ENCODE assay signal across 18 cellular contexts in genomic region chr13:41981961-41982723, GRCh38. TPM values are rescaled to one million over a fixed set of nuclear protein-coding genes. Genes with fewer than 3 reads are reported as not detected.
DNase-seq lines count a peak whose midpoint lies in the region; ATAC-seq and TF ChIP-seq lines count a peak whose summit lies in the region.
"Had no signal": no experiment of that assay in that cellular context is flagged by ENCODE, and none has a peak within 500 bp of the region (broad histone marks: within the 10 kb centered on the region; RNA-seq: fewer than 3 reads in every experiment).

No MANE protein-coding gene starts in this region.

- H2AFZ ChIP-seq in GM23248 = no peak overlapping the region

- no peaks in the 10 kb centered on the region for H3K27me3 ChIP-seq in GM23248 (replicated peaks; ENCODE audit: insufficient read depth)
- H3K27me3 ChIP-seq: MG63 had no signal

- H3K27me3 Mint-ChIP-seq in activated T-cell treated with anti-CD3 and anti-CD28 coated beads, Interleukin-2, amount 50 U/mL, for 72 hours (ENCODE audit: low read depth) = peaks cover 15% of the 10 kb centered on the region
- H3K27me3 Mint-ChIP-seq: CD4-positive, alpha-beta T cell had no signal

- H3K4me1 Mint-ChIP-seq in activated T-cell treated with anti-CD3 and anti-CD28 coated beads, Interleukin-2, amount 50 U/mL, for 72 hours (ENCODE audit: low read depth) = peaks cover 8% of the 10 kb centered on the region

- H3K36me3 Mint-ChIP-seq in activated T-cell treated with anti-CD3 and anti-CD28 coated beads, Interleukin-2, amount 50 U/mL, for 72 hours (ENCODE audit: insufficient read depth in 2 of 2) = no peaks in the 10 kb centered on the region

- in situ Hi-C loops in GM23248 (cut with MboI) = no loop called here

- no peak overlapping the region for H3K9ac ChIP-seq in GM23248
- H3K9ac ChIP-seq: KMS-11 had no signal

- ATAC-seq in left lobe of liver = peak; percentile 39
- no peak for ATAC-seq in GM18511 (IDR thresholded peaks at IDR 0.05; ENCODE audit: unreplicated experiment)
- no peak for ATAC-seq in activated T-cell treated with anti-CD3 and anti-CD28 coated beads, Interleukin-2, amount 50 U/mL, for 72 hours (replicated peaks in 1 of 2)
- ATAC-seq: A549 had no signal

- no peaks in the 10 kb centered on the region for H3K9me2 ChIP-seq in GM23248 (ENCODE audit: insufficient read depth)

- no peak overlapping the region for H3K27ac Mint-ChIP-seq in activated T-cell treated with anti-CD3 and anti-CD28 coated beads, Interleukin-2, amount 50 U/mL, for 72 hours
- H3K27ac Mint-ChIP-seq: CD4-positive, alpha-beta T cell; HFFc6 had no signal

- H3K9me3 Mint-ChIP-seq in activated T-cell treated with anti-CD3 and anti-CD28 coated beads, Interleukin-2, amount 50 U/mL, for 72 hours = peaks cover 0 to under 1% of the 10 kb centered on the region in 2 donors
- H3K9me3 Mint-ChIP-seq: CD4-positive, alpha-beta T cell; HFFc6 had no signal

- H3K4me3 Mint-ChIP-seq in activated T-cell treated with anti-CD3 and anti-CD28 coated beads, Interleukin-2, amount 50 U/mL, for 72 hours = no peak overlapping the region
- H3K4me3 Mint-ChIP-seq: CD4-positive, alpha-beta T cell; HFFc6 had no signal

- WGBS in GM23248 (ENCODE audit: low coverage in 1 of 2, low lambda C conversion rate in 2 of 2, missing lambda C conversion rate in 2 of 2), 2 experiments = 86 to 87% methylated on average over 4 of the region's 4 CpGs

- no peak overlapping the region for H3K27ac ChIP-seq in GM23248
- H3K27ac ChIP-seq: A549, KMS-11 had no signal

- no peaks in the 10 kb centered on the region for H3K9me3 ChIP-seq in GM23248 (ENCODE audit: low read depth)
- H3K9me3 ChIP-seq: A549, MG63 had no signal

- no peak overlapping the region for H3K4me2 ChIP-seq in GM23248 (ENCODE audit: unreplicated experiment)
- H3K4me2 ChIP-seq: A549, KMS-11 had no signal

- no peaks in the 10 kb centered on the region for H3K36me3 ChIP-seq in GM23248 (ENCODE audit: low read depth)
- H3K36me3 ChIP-seq: MG63 had no signal

- DNase-seq in GM23248 = peak; percentile 2
- DNase-seq in M059J (ENCODE audit: low read depth) = peak; percentile 48
- peak; percentile 81 for DNase-seq in epithelial cell of esophagus (ENCODE audit: low read depth)
- DNase-seq in left lobe of liver (ENCODE audit: low spot score) = no peak
- DNase-seq in NCI-H510A (lab: John Stamatoyannopoulos, UW) = no peak
- DNase-seq in hypothalamus (lab: John Stamatoyannopoulos, UW) = no peak
- DNase-seq in activated T-cell treated with anti-CD3 and anti-CD28 coated beads, Interleukin-2, amount 50 U/mL, for 72 hours = no peak
- DNase-seq: CD4-positive, alpha-beta T cell; HFFc6; MG63; NCI-H1105; NCI-H1694; NCI-H510A treated with DMSO at 0.1 percent for 48 hours; NCI-H774; RPMI8226 had no signal

- TF ChIP-seq CTCF in epithelial cell of esophagus (IDR thresholded peaks at IDR 0.05; ENCODE audit: insufficient read depth, low read depth, low read length, missing control alignments) = no peak

- H3F3A ChIP-seq in GM23248 (ENCODE audit: insufficient read depth) = peaks cover 17% of the 10 kb centered on the region

- H4K20me1 ChIP-seq in GM23248 (ENCODE audit: insufficient read depth) = no peaks in the 10 kb centered on the region

- peaks cover 11% of the 10 kb centered on the region for H3K4me1 ChIP-seq in GM23248 (ENCODE audit: insufficient read depth)

- H3K4me3 ChIP-seq in GM23248 (no peak overlapping the region), epithelial cell of esophagus (ENCODE audit: low read length) (no peak overlapping the region)
- H3K4me3 ChIP-seq: A549, MG63 had no signal

- no peaks in the 10 kb centered on the region for H3K79me2 ChIP-seq in GM23248 (ENCODE audit: insufficient read depth)

RNA-seq across cellular contexts. Expression of gene VWA8, which starts 21.2 kb away (rescaled TPM):
- total RNA-seq in GM23248 (2014; rRNA removed; shearing (Covaris generic)) = 10.1 and 35.5 TPM in 2 replicates
- 3.6 and 3.9 TPM in 2 replicates for polyA plus RNA-seq in GM23248 (2016; fragmentation: Nextera tagmentation; extraction: Ambion mirVana)
- total RNA-seq in M059J (2014; rRNA removed; shearing (Covaris generic)) = 5.2 and 10.4 TPM in 2 replicates
- 24.8 TPM for total RNA-seq in left lobe of liver
- total RNA-seq in activated T-cell treated with anti-CD3 and anti-CD28 coated beads, Interleukin-2, amount 50 U/mL, for 72 hours = 10 to 100 TPM; 25.6 to 35.0 TPM

Comparison
In these comparisons a context has a peak if more than half of its experiments do, and no peak if none do; other contexts are left out.
1. DNase-seq: peak in GM23248 (single experiment), M059J (single experiment) and epithelial cell of esophagus (single experiment); none in left lobe of liver (single experiment), NCI-H510A (single experiment), hypothalamus (0 of 51) and activated T-cell treated with anti-CD3 and anti-CD28 coated beads, Interleukin-2, amount 50 U/mL, for 72 hours (0 of 2).